Comparison of ENCODE assay signal across 8 cellular contexts in genomic region chr9:120842685-120843485, GRCh38.
DNase-seq lines count a peak whose midpoint lies in the region; ATAC-seq and TF ChIP-seq lines count a peak whose summit lies in the region.

PSMD5 (minus strand) TSS chr9:120842922; CDS start chr9:120842909, 13 bp downstream.

- TF ChIP-seq CTCF in choroid plexus epithelial cell (conservative IDR thresholded peaks at IDR 0.05; ENCODE audit: low read depth, low read length), result peak; percentile 2

- peak; percentile 97 for DNase-seq in AG08396 (ENCODE audit: low spot score)
- peak; percentile 97 for DNase-seq in NCI-H510A treated with DMSO at 0.1 percent for 48 hours (lab: John Stamatoyannopoulos, UW)
- DNase-seq in activated CD4-positive, alpha-beta T cell treated with anti-CD3 and anti-CD28 coated beads for 4 hours, result peak; percentile 92 to 96
- DNase-seq in choroid plexus epithelial cell (ENCODE audit: low read depth), result peak; percentile 100
- DNase-seq in kidney glomerular epithelial cell (lab: John Stamatoyannopoulos, UW), result peak; percentile 97
- DNase-seq in stimulated activated CD4-positive, alpha-beta T cell treated with anti-CD3 and anti-CD28 coated beads, Interleukin-1b, Interleukin-23, amount 100 ng/mL, for 1 hour (ENCODE audit: low read depth in 2 of 2), result peak; percentile 80 to 86

- peak; percentile 99 for ATAC-seq in GM19023 (IDR thresholded peaks at IDR 0.05; ENCODE audit: unreplicated experiment)
- ATAC-seq in HG03342 (IDR thresholded peaks at IDR 0.05; ENCODE audit: unreplicated experiment), result peak; percentile 99

- peak within 1 kb of the TSS; percentile 98 for H3K4me3 ChIP-seq in choroid plexus epithelial cell (ENCODE audit: low read depth, low read length)

Comparison
In these comparisons a context has a peak if more than half of its experiments do, and no peak if none do; other contexts are left out.
1. Peak in every context shown above with its lines: DNase-seq, ATAC-seq and H3K4me3 ChIP-seq.